In genomic region chr15:72271895-72272212, GRCh38 we compare ENCODE assay signal across 8 cellular contexts. TPM values are rescaled to one million over a fixed set of nuclear protein-coding genes. Genes with fewer than 3 reads are reported as not detected.
DNase-seq lines count a peak whose midpoint lies in the region; ATAC-seq lines count a peak whose summit lies in the region.

No MANE protein-coding gene starts in this region.

- peaks cover 9% of the 10 kb centered on the region for H3K36me3 Mint-ChIP-seq in activated CD8-positive, alpha-beta memory T cell treated with anti-CD3 and anti-CD28 coated beads, Interleukin-2, amount 10 ng/mL, durations not matched to agents 7 days and 5 days

- CTCF ChIA-PET in activated CD8-positive, alpha-beta memory T cell treated with anti-CD3 and anti-CD28 coated beads, Interleukin-2, amount 10 ng/mL, durations not matched to agents 7 days and 5 days (lab: Charles Lee) = no interaction called here

- H3K9me3 Mint-ChIP-seq in activated CD8-positive, alpha-beta memory T cell treated with anti-CD3 and anti-CD28 coated beads, Interleukin-2, amount 10 ng/mL, durations not matched to agents 7 days and 5 days (ENCODE audit: low read depth) = no peaks in the 10 kb centered on the region

- peaks cover 28% of the 10 kb centered on the region for H3K4me1 Mint-ChIP-seq in activated CD8-positive, alpha-beta memory T cell treated with anti-CD3 and anti-CD28 coated beads, Interleukin-2, amount 10 ng/mL, durations not matched to agents 7 days and 5 days

- peak overlapping the region; percentile 96 for H3K9ac ChIP-seq in adipocyte (ENCODE audit: low read length)

- H3K27ac Mint-ChIP-seq in activated CD8-positive, alpha-beta memory T cell treated with anti-CD3 and anti-CD28 coated beads, Interleukin-2, amount 10 ng/mL, durations not matched to agents 7 days and 5 days = peak overlapping the region; percentile 77

- H3K4me3 ChIP-seq in adipocyte (ENCODE audit: low read length) (peak overlapping the region; percentile 93), iPS-18c (ENCODE audit: insufficient read depth, low read depth, low read length) (peak overlapping the region; percentile 81)

- ATAC-seq in activated CD8-positive, alpha-beta memory T cell treated with anti-CD3 and anti-CD28 coated beads, Interleukin-2, amount 10 ng/mL, durations not matched to agents 7 days and 5 days = peak; percentile 3
- no peak for ATAC-seq in GM18519 (IDR thresholded peaks at IDR 0.05; ENCODE audit: low FRiP score, unreplicated experiment)

- H3K27me3 Mint-ChIP-seq in activated CD8-positive, alpha-beta memory T cell treated with anti-CD3 and anti-CD28 coated beads, Interleukin-2, amount 10 ng/mL, durations not matched to agents 7 days and 5 days = no peaks in the 10 kb centered on the region

- H3K27me3 ChIP-seq in adipocyte (replicated peaks; ENCODE audit: control insufficient read depth, insufficient read depth, low read length) = no peaks in the 10 kb centered on the region

- H3K4me1 ChIP-seq in adipocyte (ENCODE audit: control insufficient read depth, insufficient read depth, low read length) = peaks cover 27% of the 10 kb centered on the region

- no peaks in the 10 kb centered on the region for H3K9me3 ChIP-seq in adipocyte (ENCODE audit: control insufficient read depth, low read length)
- no peaks in the 10 kb centered on the region for H3K9me3 ChIP-seq in iPS-18c (ENCODE audit: control insufficient read depth, insufficient read depth, low read length)

- peak overlapping the region; percentile 82 for H3K4me3 Mint-ChIP-seq in activated CD8-positive, alpha-beta memory T cell treated with anti-CD3 and anti-CD28 coated beads, Interleukin-2, amount 10 ng/mL, durations not matched to agents 7 days and 5 days

- peaks cover 15% of the 10 kb centered on the region for H3K36me3 ChIP-seq in adipocyte (ENCODE audit: control insufficient read depth, insufficient read depth, low read length, severe bottlenecking)

- DNase-seq in activated CD8-positive, alpha-beta memory T cell treated with anti-CD3 and anti-CD28 coated beads, Interleukin-2, amount 10 ng/mL, durations not matched to agents 7 days and 5 days = no peak
- no peak for DNase-seq in activated CD8-positive, alpha-beta memory T cell treated with anti-CD3 and anti-CD28 coated beads for 24 hours
- DNase-seq in HuH-7 (ENCODE audit: low spot score) (peak; percentile 44), adipocyte (ENCODE audit: low read depth) (peak; percentile 52), GOT3 (lab: John Stamatoyannopoulos, UW) (no peak)
- DNase-seq in stimulated activated CD4-positive, alpha-beta T cell treated with anti-CD3 and anti-CD28 coated beads, Interleukin-4, amount 100 ng/mL, for 24 hours = peak; percentile 20

RNA-seq across cellular contexts. Expression of gene PARP6, which starts 0.5 kb away (rescaled TPM):
- total RNA-seq in activated CD8-positive, alpha-beta memory T cell treated with anti-CD3 and anti-CD28 coated beads, Interleukin-2, amount 10 ng/mL, durations not matched to agents 7 days and 5 days = 10 to 100 TPM; 55.5 to 66.6 TPM

RNA-seq across cellular contexts. Expression of gene PKM, which starts 40.9 kb away (rescaled TPM):
- 1,000 to 10,000 TPM; 1,010 to 1,764 TPM for total RNA-seq in activated CD8-positive, alpha-beta memory T cell treated with anti-CD3 and anti-CD28 coated beads, Interleukin-2, amount 10 ng/mL, durations not matched to agents 7 days and 5 days

RNA-seq across cellular contexts. Expression of gene CELF6, which starts 48.1 kb away (rescaled TPM):
- under 1 TPM; 0.29 to 0.33 TPM for total RNA-seq in activated CD8-positive, alpha-beta memory T cell treated with anti-CD3 and anti-CD28 coated beads, Interleukin-2, amount 10 ng/mL, durations not matched to agents 7 days and 5 days

Comparison
In these comparisons a context has a peak if more than half of its experiments do, and no peak if none do; other contexts are left out.
1. DNase-seq: peak in HuH-7 (single experiment), adipocyte (single experiment) and stimulated activated CD4-positive, alpha-beta T cell treated with anti-CD3 and anti-CD28 coated beads, Interleukin-4, amount 100 ng/mL, for 24 hours (single experiment); none in activated CD8-positive, alpha-beta memory T cell treated with anti-CD3 and anti-CD28 coated beads, Interleukin-2, amount 10 ng/mL, durations not matched to agents 7 days and 5 days (single experiment), activated CD8-positive, alpha-beta memory T cell treated with anti-CD3 and anti-CD28 coated beads for 24 hours (single experiment) and GOT3 (single experiment).